12 cellular contexts compared by ENCODE assay signal in the genomic region with DNA sequence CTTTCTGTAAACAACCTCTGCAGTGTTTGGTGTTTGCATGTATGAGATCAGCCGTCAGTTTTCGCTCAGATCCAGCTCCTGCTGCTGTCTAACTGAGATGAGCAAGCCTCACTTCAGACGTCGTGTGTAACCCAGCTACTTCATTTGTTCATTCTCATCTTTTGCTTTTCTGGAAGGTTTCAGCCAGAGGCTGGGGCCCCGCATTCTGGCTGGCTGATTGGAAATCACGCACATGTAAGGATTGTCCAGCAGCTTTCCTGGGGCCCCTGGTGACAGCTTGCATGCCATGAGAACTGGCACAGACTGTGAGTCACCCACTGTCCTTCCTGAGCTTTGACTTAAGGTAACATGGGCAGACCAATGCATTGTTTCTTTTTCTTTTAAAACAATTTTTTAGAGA. TPM values are rescaled to one million over a fixed set of nuclear protein-coding genes. Genes with fewer than 3 reads are reported as not detected.
DNase-seq lines count a peak whose midpoint lies in the region; ATAC-seq and TF ChIP-seq lines count a peak whose summit lies in the region.
"Had no signal": no experiment of that assay in that cellular context is flagged by ENCODE, and none has a peak within 500 bp of the region (broad histone marks: within the 10 kb centered on the region; RNA-seq: fewer than 3 reads in every experiment).

No MANE protein-coding gene starts in this region.

- H2BK120ac ChIP-seq in mesendoderm (ENCODE audit: low read depth, low read length), result no peak overlapping the region

- no peak overlapping the region for H3K4me3 ChIP-seq in breast epithelium
- H3K4me3 ChIP-seq in mesendoderm (ENCODE audit: low read length), result no peak overlapping the region
- no peak overlapping the region for H3K4me3 ChIP-seq in transverse colon

- H4K5ac ChIP-seq in mesendoderm (ENCODE audit: low read length), result no peak overlapping the region

- H3K9me3 ChIP-seq in breast epithelium (no peaks in the 10 kb centered on the region), transverse colon (no peaks in the 10 kb centered on the region)

- in situ Hi-C loops in transverse colon (cut with MboI; ENCODE audit: low pct_ligation_motif_present in 1 of 4, low pct_unique_long_range_greater_than_20kb in 1 of 4, low sequenced_read_pairs in 3 of 4), result no loop called here

- no peak overlapping the region for H3K56ac ChIP-seq in mesendoderm (ENCODE audit: low read length)

- no peak overlapping the region for H2BK5ac ChIP-seq in mesendoderm (ENCODE audit: low read length)

- H3K4me2 ChIP-seq in mesendoderm (ENCODE audit: low read length), result no peak overlapping the region

- no peaks in the 10 kb centered on the region for H3K36me3 Mint-ChIP-seq in MCF 10A (ENCODE audit: insufficient read depth, unreplicated experiment)
- H3K36me3 Mint-ChIP-seq in activated T-cell treated with anti-CD3 and anti-CD28 coated beads, Interleukin-2, amount 50 U/mL, for 72 hours (ENCODE audit: insufficient read depth in 2 of 2), result peaks cover 0 to 5% of the 10 kb centered on the region in 2 donors

- intact Hi-C loops in breast epithelium (cut with DNase I; ENCODE audit: low total_unique reads), result no loop called here
- intact Hi-C loops in MCF 10A (cut with micrococcal nuclease), result no loop called here
- intact Hi-C loops in transverse colon (cut with DNase I; ENCODE audit: low total_unique reads), result loop anchor here (5.0 kb wide), 1 partner anchor 45 kb away; no protein-coding TSS in a partner anchor

- peak overlapping the region; percentile 92 to 94 for H3K27ac ChIP-seq in breast epithelium
- H3K27ac ChIP-seq in mesendoderm (ENCODE audit: low read depth, low read length), result no peak overlapping the region
- peak overlapping the region; percentile 58 to 74 (median 65) for H3K27ac ChIP-seq in transverse colon
- no peak overlapping the region for H3K27ac ChIP-seq in foreskin keratinocyte

- H4K8ac ChIP-seq in mesendoderm (ENCODE audit: low read depth, low read length), result no peak overlapping the region

- POLR2A ChIA-PET in MCF 10A (lab: Yijun Ruan, JAX), result no interaction called here

- no peak overlapping the region for H3K18ac ChIP-seq in mesendoderm (ENCODE audit: low read length)

- H3K36me3 ChIP-seq in breast epithelium (no peaks in the 10 kb centered on the region), mesendoderm (ENCODE audit: control insufficient read depth, insufficient read depth, low read length) (no peaks in the 10 kb centered on the region), transverse colon (no peaks in the 10 kb centered on the region)

- no peak overlapping the region for H2AK5ac ChIP-seq in mesendoderm (ENCODE audit: low read length)

- H3K4me1 ChIP-seq in breast epithelium, result peaks cover 13 to 35% of the 10 kb centered on the region in 2 donors
- H3K4me1 ChIP-seq in mesendoderm (ENCODE audit: control insufficient read depth, low read depth, low read length), result no peaks in the 10 kb centered on the region
- H3K4me1 ChIP-seq in transverse colon, result peaks cover 16 to 50% (median 30%) of the 10 kb centered on the region in 4 donors
- no peaks in the 10 kb centered on the region for H3K4me1 ChIP-seq in foreskin keratinocyte

- no peak for TF ChIP-seq EP300 in transverse colon (IDR thresholded peaks at IDR 0.05; ENCODE audit: low read depth)

- CTCF ChIA-PET in MCF 10A (lab: Yijun Ruan, JAX), result no interaction called here

- no peak for DNase-seq in breast epithelium (ENCODE audit: low spot score in 2 of 2)
- DNase-seq in MCF 10A (ENCODE audit: unreplicated experiment), result no peak
- peak; percentile 38 to 48 for DNase-seq in activated T-cell treated with anti-CD3 and anti-CD28 coated beads, Interleukin-2, amount 50 U/mL, for 72 hours
- DNase-seq in mesendoderm, result peak; percentile 23
- DNase-seq in transverse colon, result no peak
- no peak for DNase-seq in foreskin keratinocyte
- DNase-seq in NCI-H1092 treated with DMSO at 0.1 percent for 48 hours (lab: John Stamatoyannopoulos, UW), result no peak
- DNase-seq: activated CD4-positive, CD25-positive, alpha-beta regulatory T cell treated with anti-CD3 and anti-CD28 coated beads, Interleukin-2, amount 50 U/mL, for 72 hours; kidney glomerular epithelial cell; SIG-M5 had no signal

- H3K79me1 ChIP-seq in mesendoderm (ENCODE audit: low read length), result no peaks in the 10 kb centered on the region

- no peak overlapping the region for H3K4ac ChIP-seq in mesendoderm (ENCODE audit: low read depth, low read length)

- TF ChIP-seq POLR2A in breast epithelium (IDR thresholded peaks at IDR 0.05), result no peak
- TF ChIP-seq POLR2A in transverse colon (IDR thresholded peaks at IDR 0.05), result no peak

- no peak overlapping the region for H3K9ac ChIP-seq in mesendoderm (ENCODE audit: low read length)

- peak; percentile 29 to 31 for ATAC-seq in activated T-cell treated with anti-CD3 and anti-CD28 coated beads, Interleukin-2, amount 50 U/mL, for 72 hours (replicated peaks in 1 of 2)
- ATAC-seq in foreskin keratinocyte (no peak), HG03025 (IDR thresholded peaks at IDR 0.05; ENCODE audit: low FRiP score, unreplicated experiment) (no peak)

- WGBS in mesendoderm (ENCODE audit: extremely low coverage, insufficient coverage, low lambda C conversion rate), result no CpG with 5 or more reads among the region's 6 CpGs
- 78% methylated on average over 6 of the region's 6 CpGs; no CpG with 5 or more reads in 1 of the 2 donors for WGBS in transverse colon (ENCODE audit: low coverage in 1 of 2), 2 donors

- peaks cover 23% of the 10 kb centered on the region for H3K9me3 Mint-ChIP-seq in MCF 10A (ENCODE audit: unreplicated experiment)
- H3K9me3 Mint-ChIP-seq in activated T-cell treated with anti-CD3 and anti-CD28 coated beads, Interleukin-2, amount 50 U/mL, for 72 hours, result no peaks in the 10 kb centered on the region

- no peak overlapping the region for H3K23ac ChIP-seq in mesendoderm (ENCODE audit: low read length)

- no TSS peak for BruUV-seq in MCF 10A (replicated peaks; lab: Mats Ljungman, UMichigan)

- H2BK15ac ChIP-seq in mesendoderm (replicated peaks; ENCODE audit: low read depth), result no peak overlapping the region

- peaks cover 30% of the 10 kb centered on the region for H3K27me3 Mint-ChIP-seq in MCF 10A (ENCODE audit: insufficient read depth, unreplicated experiment)
- H3K27me3 Mint-ChIP-seq in activated T-cell treated with anti-CD3 and anti-CD28 coated beads, Interleukin-2, amount 50 U/mL, for 72 hours (ENCODE audit: low read depth), result peaks cover 4% of the 10 kb centered on the region

- H3K27ac Mint-ChIP-seq in MCF 10A (ENCODE audit: low read depth, unreplicated experiment), result no peak overlapping the region
- peak overlapping the region; percentile 94 for H3K27ac Mint-ChIP-seq in activated T-cell treated with anti-CD3 and anti-CD28 coated beads, Interleukin-2, amount 50 U/mL, for 72 hours

- H3K4me3 Mint-ChIP-seq in MCF 10A (ENCODE audit: unreplicated experiment), result no peak overlapping the region
- peak overlapping the region; percentile 90 to 93 for H3K4me3 Mint-ChIP-seq in activated T-cell treated with anti-CD3 and anti-CD28 coated beads, Interleukin-2, amount 50 U/mL, for 72 hours

- no peaks in the 10 kb centered on the region for H3K79me2 ChIP-seq in mesendoderm (ENCODE audit: control insufficient read depth, insufficient read depth, low read length)

- H3K4me1 Mint-ChIP-seq in MCF 10A (ENCODE audit: insufficient read depth, unreplicated experiment), result no peaks in the 10 kb centered on the region
- peaks cover 80% of the 10 kb centered on the region for H3K4me1 Mint-ChIP-seq in activated T-cell treated with anti-CD3 and anti-CD28 coated beads, Interleukin-2, amount 50 U/mL, for 72 hours (ENCODE audit: low read depth)

- no peak for TF ChIP-seq CTCF in breast epithelium (IDR thresholded peaks at IDR 0.05)
- TF ChIP-seq CTCF in MCF 10A (IDR thresholded peaks at IDR 0.05; ENCODE audit: unreplicated experiment), result no peak
- no peak for TF ChIP-seq CTCF in transverse colon (IDR thresholded peaks at IDR 0.05)
- no peak for TF ChIP-seq CTCF in foreskin keratinocyte (conservative IDR thresholded peaks at IDR 0.05)

- no peaks in the 10 kb centered on the region for H3K27me3 ChIP-seq in breast epithelium
- H3K27me3 ChIP-seq in mesendoderm (ENCODE audit: insufficient read depth, low read length, poor library complexity), result no peaks in the 10 kb centered on the region
- no peaks in the 10 kb centered on the region for H3K27me3 ChIP-seq in transverse colon
- no peaks in the 10 kb centered on the region for H3K27me3 ChIP-seq in foreskin keratinocyte

RNA-seq across cellular contexts. Expression of a gene that starts 49.0 kb away (rescaled TPM):
- total RNA-seq in breast epithelium (10 to 100 TPM; 28.5 to 94.3 (median 42.9) TPM), MCF 10A (2022) (not detected in 2 replicates), transverse colon (100 to 1,000 TPM in 1 of 4 donors, 10 to 100 TPM in 3; 34.8 to 277 (median 60.6) TPM), foreskin keratinocyte (not detected in 2 replicates)
- total RNA-seq in activated T-cell treated with anti-CD3 and anti-CD28 coated beads, Interleukin-2, amount 50 U/mL, for 72 hours, result 10 to 100 TPM; 46.0 to 47.2 TPM
- polyA plus RNA-seq in mesendoderm (2013, experiment 1 of 2), result 1.5 TPM
- polyA plus RNA-seq in mesendoderm (2013, experiment 2 of 2), result 1.7 TPM
- not detected in 2 replicates for polyA plus RNA-seq in foreskin keratinocyte
- total RNA-seq: bronchial epithelial cell had no signal

Comparison
In these comparisons a context has a peak if more than half of its experiments do, and no peak if none do; other contexts are left out.
1. RNA of a gene that starts 49.0 kb away (total RNA-seq): 34.8 to 277 TPM in transverse colon, 46.0 to 47.2 TPM in activated T-cell treated with anti-CD3 and anti-CD28 coated beads, Interleukin-2, amount 50 U/mL, for 72 hours and 28.5 to 94.3 TPM in breast epithelium; not detected in MCF 10A and not detected in foreskin keratinocyte; every median in the first group is over 10 times any median in the second.
2. DNase-seq: peak in activated T-cell treated with anti-CD3 and anti-CD28 coated beads, Interleukin-2, amount 50 U/mL, for 72 hours (2 of 2) and mesendoderm (single experiment); none in breast epithelium (0 of 2), MCF 10A (single experiment), transverse colon (single experiment), foreskin keratinocyte (0 of 2) and NCI-H1092 treated with DMSO at 0.1 percent for 48 hours (single experiment).
3. H3K27ac ChIP-seq: peak in breast epithelium (2 of 2) and transverse colon (4 of 4); none in mesendoderm (single experiment) and foreskin keratinocyte (single experiment).
4. ATAC-seq: peak in activated T-cell treated with anti-CD3 and anti-CD28 coated beads, Interleukin-2, amount 50 U/mL, for 72 hours (2 of 2); none in foreskin keratinocyte (single experiment) and HG03025 (single experiment).